Comparison of ENCODE assay signal across 23 cellular contexts in genomic region chr13:51539887-51540286, GRCh38. TPM values are rescaled to one million over a fixed set of nuclear protein-coding genes. Genes with fewer than 3 reads are reported as not detected.
DNase-seq lines count a peak whose midpoint lies in the region; ATAC-seq lines count a peak whose summit lies in the region.
"Had no signal": no experiment of that assay in that cellular context is flagged by ENCODE, and none has a peak within 500 bp of the region (broad histone marks: within the 10 kb centered on the region; RNA-seq: fewer than 3 reads in every experiment).

No MANE protein-coding gene starts in this region.

- ATAC-seq in T-helper 17 cell (no peak), Right ventricle myocardium superior (ENCODE audit: poor library complexity) (peak; percentile 68), HG03175 (IDR thresholded peaks at IDR 0.05; ENCODE audit: unreplicated experiment) (no peak), HG02973 (IDR thresholded peaks at IDR 0.05; ENCODE audit: unreplicated experiment) (no peak)
- ATAC-seq: activated T-cell treated with anti-CD3 and anti-CD28 coated beads, Interleukin-2, amount 50 U/mL, for 72 hours had no signal

- intact Hi-C loops in Right ventricle myocardium superior (cut with DNase I): no loop called here

- no peaks in the 10 kb centered on the region for H3K36me3 ChIP-seq in skeletal muscle tissue (ENCODE audit: control insufficient read depth in 3 of 3, insufficient read depth in 3 of 3, low read length in 3 of 3)
- H3K36me3 ChIP-seq: adrenal gland, colonic mucosa, HAP-1, Peyer's patch had no signal

- DNase-seq in EL (peak; percentile 31), T-helper 17 cell (no peak), Right ventricle myocardium superior (no peak), NCI-H446 treated with DMSO at 0.1 percent for 48 hours (lab: John Stamatoyannopoulos, UW) (no peak), NCI-H510A treated with DMSO at 0.1 percent for 48 hours (lab: John Stamatoyannopoulos, UW) (no peak)
- DNase-seq: activated CD4-positive, alpha-beta T cell treated with anti-CD3 and anti-CD28 coated beads, Interleukin-2, amount 50 U/mL, for 1 hour; activated T-cell treated with anti-CD3 and anti-CD28 coated beads, Interleukin-2, amount 50 U/mL, for 72 hours; adrenal gland; colonic mucosa; DMS 273 treated with DMSO at 0.1 percent for 48 hours; erythroblast; Kasumi-1; NCI-H187 treated with DMSO at 0.1 percent for 48 hours; NCI-H526; Peyer's patch; small intestine; T1000 had no signal

- H3K27ac ChIP-seq in skeletal muscle tissue (ENCODE audit: low read depth, low read length): peak overlapping the region; percentile 27
- H3K27ac ChIP-seq: adrenal gland, colonic mucosa, Peyer's patch had no signal

- no peaks in the 10 kb centered on the region for H3K36me3 Mint-ChIP-seq in T-helper 17 cell (ENCODE audit: low read depth)

- no peaks in the 10 kb centered on the region for H3K27me3 Mint-ChIP-seq in T-helper 17 cell
- H3K27me3 Mint-ChIP-seq: stimulated activated naive CD8-positive, alpha-beta T cell treated with anti-CD3 and anti-CD28 coated beads, Interleukin-15, Interleukin-2, amounts not matched to agents 100 ng/mL and 50 ng/mL, for 24 hours had no signal

- H3K27ac Mint-ChIP-seq in T-helper 17 cell: peak overlapping the region; percentile 72
- H3K27ac Mint-ChIP-seq: activated T-cell treated with anti-CD3 and anti-CD28 coated beads, Interleukin-2, amount 50 U/mL, for 72 hours; stimulated activated naive CD8-positive, alpha-beta T cell treated with anti-CD3 and anti-CD28 coated beads, Interleukin-15, Interleukin-2, amounts not matched to agents 100 ng/mL and 50 ng/mL, for 24 hours had no signal

- H3K4me1 ChIP-seq in skeletal muscle tissue (ENCODE audit: control insufficient read depth in 3 of 3, insufficient read depth in 3 of 3, low read length in 3 of 3): peaks cover 0 to 3% (median 0%) of the 10 kb centered on the region in 3 donors
- H3K4me1 ChIP-seq: colonic mucosa, Peyer's patch had no signal

- peaks cover 17% of the 10 kb centered on the region for H3K4me1 Mint-ChIP-seq in T-helper 17 cell

- H3K9me3 ChIP-seq in T-helper 17 cell (ENCODE audit: control insufficient read depth, low read length, poor library complexity, severe bottlenecking) (no peaks in the 10 kb centered on the region), skeletal muscle tissue (ENCODE audit: control insufficient read depth in 3 of 3, low read length in 3 of 3) (no peaks in the 10 kb centered on the region)
- H3K9me3 ChIP-seq: adrenal gland, colonic mucosa, HAP-1, Peyer's patch had no signal

- H3K9ac ChIP-seq in skeletal muscle tissue (ENCODE audit: low read depth in 1 of 3, low read length in 3 of 3): no peak overlapping the region

- H3K4me3 ChIP-seq in skeletal muscle tissue (ENCODE audit: low read length in 3 of 3): no peak overlapping the region
- H3K4me3 ChIP-seq: adrenal gland, colonic mucosa, HAP-1, lung, Peyer's patch had no signal

- no peaks in the 10 kb centered on the region for H3K27me3 ChIP-seq in skeletal muscle tissue (ENCODE audit: control insufficient read depth in 3 of 3, insufficient read depth in 3 of 3, low read length in 3 of 3)
- H3K27me3 ChIP-seq: adrenal gland, colonic mucosa, Peyer's patch had no signal

- H3K4me3 Mint-ChIP-seq in T-helper 17 cell: no peak overlapping the region
- H3K4me3 Mint-ChIP-seq: activated T-cell treated with anti-CD3 and anti-CD28 coated beads, Interleukin-2, amount 50 U/mL, for 72 hours; stimulated activated naive CD8-positive, alpha-beta T cell treated with anti-CD3 and anti-CD28 coated beads, Interleukin-15, Interleukin-2, amounts not matched to agents 100 ng/mL and 50 ng/mL, for 24 hours had no signal

RNA-seq across cellular contexts. Expression of gene WDFY2, which starts 44.4 kb away (rescaled TPM):
- total RNA-seq in T-helper 17 cell (10 to 100 TPM; 41.5 to 52.2 TPM), Right ventricle myocardium superior (4.0 TPM), skeletal muscle tissue (6.8 TPM)
